In genomic region chr16:50530277-50531236, GRCh38 we compare ENCODE assay signal across 2 cellular contexts.
TF ChIP-seq lines count a peak whose summit lies in the region.

No MANE protein-coding gene starts in this region.

TF ChIP-seq in HEK293, 187 proteins besides CTCF, POLR2A, EP300 and RAD21:
- peak; percentile 96 for TF ChIP-seq ZNF37A (tag by site-specific recombination; IDR thresholded peaks at IDR 0.05)
- TF ChIP-seq ZSCAN23 (tag by site-specific recombination; IDR thresholded peaks at IDR 0.05) = no peak

TF ChIP-seq in H1, 55 proteins besides CTCF, POLR2A, EP300 and RAD21:
- no peak for TF ChIP-seq USF2 (IDR thresholded peaks at IDR 0.05; ENCODE audit: low read length)
- TF ChIP-seq CEBPB (IDR thresholded peaks at IDR 0.05; ENCODE audit: low read depth, low read length) = peak; percentile 41; the same call in 1 of the 2 replicates
